ENCODE assay signal across 1 cellular context in genomic region chr7:24781106-24781505, GRCh38.
TF ChIP-seq lines count a peak whose summit lies in the region.

No MANE protein-coding gene starts in this region.

TF ChIP-seq in GM23338, 12 proteins besides CTCF, POLR2A, EP300 and RAD21 (continued from another document):
- TF ChIP-seq, protein P1, sequence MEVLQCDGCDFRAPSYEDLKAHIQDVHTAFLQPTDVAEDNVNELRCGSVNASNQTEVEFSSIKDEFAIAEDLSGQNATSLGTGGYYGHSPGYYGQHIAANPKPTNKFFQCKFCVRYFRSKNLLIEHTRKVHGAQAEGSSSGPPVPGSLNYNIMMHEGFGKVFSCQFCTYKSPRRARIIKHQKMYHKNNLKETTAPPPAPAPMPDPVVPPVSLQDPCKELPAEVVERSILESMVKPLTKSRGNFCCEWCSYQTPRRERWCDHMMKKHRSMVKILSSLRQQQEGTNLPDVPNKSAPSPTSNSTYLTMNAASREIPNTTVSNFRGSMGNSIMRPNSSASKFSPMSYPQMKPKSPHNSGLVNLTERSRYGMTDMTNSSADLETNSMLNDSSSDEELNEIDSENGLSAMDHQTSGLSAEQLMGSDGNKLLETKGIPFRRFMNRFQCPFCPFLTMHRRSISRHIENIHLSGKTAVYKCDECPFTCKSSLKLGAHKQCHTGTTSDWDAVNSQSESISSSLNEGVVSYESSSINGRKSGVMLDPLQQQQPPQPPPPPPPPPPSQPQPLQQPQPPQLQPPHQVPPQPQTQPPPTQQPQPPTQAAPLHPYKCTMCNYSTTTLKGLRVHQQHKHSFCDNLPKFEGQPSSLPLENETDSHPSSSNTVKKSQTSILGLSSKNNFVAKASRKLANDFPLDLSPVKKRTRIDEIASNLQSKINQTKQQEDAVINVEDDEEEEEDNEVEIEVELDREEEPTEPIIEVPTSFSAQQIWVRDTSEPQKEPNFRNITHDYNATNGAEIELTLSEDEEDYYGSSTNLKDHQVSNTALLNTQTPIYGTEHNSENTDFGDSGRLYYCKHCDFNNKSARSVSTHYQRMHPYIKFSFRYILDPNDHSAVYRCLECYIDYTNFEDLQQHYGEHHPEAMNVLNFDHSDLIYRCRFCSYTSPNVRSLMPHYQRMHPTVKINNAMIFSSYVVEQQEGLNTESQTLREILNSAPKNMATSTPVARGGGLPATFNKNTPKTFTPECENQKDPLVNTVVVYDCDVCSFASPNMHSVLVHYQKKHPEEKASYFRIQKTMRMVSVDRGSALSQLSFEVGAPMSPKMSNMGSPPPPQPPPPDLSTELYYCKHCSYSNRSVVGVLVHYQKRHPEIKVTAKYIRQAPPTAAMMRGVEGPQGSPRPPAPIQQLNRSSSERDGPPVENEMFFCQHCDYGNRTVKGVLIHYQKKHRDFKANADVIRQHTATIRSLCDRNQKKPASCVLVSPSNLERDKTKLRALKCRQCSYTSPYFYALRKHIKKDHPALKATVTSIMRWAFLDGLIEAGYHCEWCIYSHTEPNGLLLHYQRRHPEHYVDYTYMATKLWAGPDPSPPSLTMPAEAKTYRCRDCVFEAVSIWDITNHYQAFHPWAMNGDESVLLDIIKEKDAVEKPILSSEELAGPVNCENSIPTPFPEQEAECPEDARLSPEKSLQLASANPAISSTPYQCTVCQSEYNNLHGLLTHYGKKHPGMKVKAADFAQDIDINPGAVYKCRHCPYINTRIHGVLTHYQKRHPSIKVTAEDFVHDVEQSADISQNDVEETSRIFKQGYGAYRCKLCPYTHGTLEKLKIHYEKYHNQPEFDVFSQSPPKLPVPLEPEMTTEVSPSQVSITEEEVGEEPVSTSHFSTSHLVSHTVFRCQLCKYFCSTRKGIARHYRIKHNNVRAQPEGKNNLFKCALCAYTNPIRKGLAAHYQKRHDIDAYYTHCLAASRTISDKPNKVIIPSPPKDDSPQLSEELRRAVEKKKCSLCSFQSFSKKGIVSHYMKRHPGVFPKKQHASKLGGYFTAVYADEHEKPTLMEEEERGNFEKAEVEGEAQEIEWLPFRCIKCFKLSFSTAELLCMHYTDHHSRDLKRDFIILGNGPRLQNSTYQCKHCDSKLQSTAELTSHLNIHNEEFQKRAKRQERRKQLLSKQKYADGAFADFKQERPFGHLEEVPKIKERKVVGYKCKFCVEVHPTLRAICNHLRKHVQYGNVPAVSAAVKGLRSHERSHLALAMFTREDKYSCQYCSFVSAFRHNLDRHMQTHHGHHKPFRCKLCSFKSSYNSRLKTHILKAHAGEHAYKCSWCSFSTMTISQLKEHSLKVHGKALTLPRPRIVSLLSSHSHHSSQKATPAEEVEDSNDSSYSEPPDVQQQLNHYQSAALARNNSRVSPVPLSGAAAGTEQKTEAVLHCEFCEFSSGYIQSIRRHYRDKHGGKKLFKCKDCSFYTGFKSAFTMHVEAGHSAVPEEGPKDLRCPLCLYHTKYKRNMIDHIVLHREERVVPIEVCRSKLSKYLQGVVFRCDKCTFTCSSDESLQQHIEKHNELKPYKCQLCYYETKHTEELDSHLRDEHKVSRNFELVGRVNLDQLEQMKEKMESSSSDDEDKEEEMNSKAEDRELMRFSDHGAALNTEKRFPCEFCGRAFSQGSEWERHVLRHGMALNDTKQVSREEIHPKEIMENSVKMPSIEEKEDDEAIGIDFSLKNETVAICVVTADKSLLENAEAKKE (CRISPR knock-in tag; IDR thresholded peaks at IDR 0.05) = no peak
- no peak for TF ChIP-seq STAT1 (IDR thresholded peaks at IDR 0.05; ENCODE audit: unreplicated experiment)
- no peak for TF ChIP-seq JUNB (IDR thresholded peaks at IDR 0.05; ENCODE audit: unreplicated experiment)
- TF ChIP-seq POLR2AphosphoS5 (IDR thresholded peaks at IDR 0.05; ENCODE audit: low read depth) = no peak
- no peak for TF ChIP-seq EZH2phosphoT487 (IDR thresholded peaks at IDR 0.05; ENCODE audit: unreplicated experiment)
- no peak for TF ChIP-seq NANOG (IDR thresholded peaks at IDR 0.05; ENCODE audit: borderline replicate concordance)
- TF ChIP-seq CREB1 (CRISPR knock-in tag; IDR thresholded peaks at IDR 0.05; ENCODE audit: low read depth) = no peak
- TF ChIP-seq ZNF114 (CRISPR knock-in tag; IDR thresholded peaks at IDR 0.05) = no peak
- no peak for TF ChIP-seq ZNF331 (CRISPR knock-in tag; IDR thresholded peaks at IDR 0.05; ENCODE audit: low read depth)
